Comparison of ENCODE assay signal across 17 cellular contexts in the genomic region with DNA sequence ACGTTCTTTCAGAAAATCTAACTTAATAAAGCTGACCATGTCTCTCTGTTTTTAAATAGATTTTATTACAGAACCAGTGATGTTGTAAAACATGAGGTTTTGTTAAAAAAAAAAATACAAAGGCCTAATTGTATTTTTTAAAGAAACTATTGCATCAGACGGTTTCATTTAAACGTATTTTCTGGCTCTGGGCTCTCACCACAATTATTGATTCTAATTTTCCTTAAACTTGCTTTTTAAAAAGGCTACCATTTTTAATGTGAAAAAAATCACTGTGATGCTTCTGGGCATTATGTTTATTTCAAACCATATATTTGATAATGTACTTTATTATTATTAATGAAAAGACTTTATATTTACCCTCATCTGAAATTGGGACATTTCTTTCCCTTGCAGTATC.
DNase-seq lines count a peak whose midpoint lies in the region; ATAC-seq, FAIRE-seq and TF ChIP-seq lines count a peak whose summit lies in the region.
"Had no signal": no experiment of that assay in that cellular context is flagged by ENCODE, and none has a peak within 500 bp of the region (broad histone marks: within the 10 kb centered on the region; RNA-seq: fewer than 3 reads in every experiment).

No MANE protein-coding gene starts in this region.

- intact Hi-C loops in PC-3 (cut with micrococcal nuclease): loop anchor here (10.0 kb wide), 1 partner anchor 628 kb away; no protein-coding TSS in a partner anchor

- H3K27ac ChIP-seq in PC-3 (ENCODE audit: low read length) (peak overlapping the region; percentile 78), upper lobe of left lung (no peak overlapping the region)
- H3K27ac ChIP-seq: A549, BLaER1, PC-9 had no signal

- H3K79me2 ChIP-seq in PC-3 (ENCODE audit: low read length): no peaks in the 10 kb centered on the region

- BruUV-seq in PC-3 (replicated peaks; lab: Mats Ljungman, UMichigan): TSS peak; percentile 41

- peak; percentile 89 for FAIRE-seq in endometrium (lab: Jason Lieb, UNC)
- FAIRE-seq: A549, GM12891 had no signal

- 88 to 92% methylated on average over 3 of the region's 3 CpGs for WGBS in upper lobe of left lung, 2 donors

- peaks cover 6% of the 10 kb centered on the region for H3K9me3 Mint-ChIP-seq in neural crest cell

- H3K27ac Mint-ChIP-seq in neural crest cell (ENCODE audit: unreplicated experiment): peak overlapping the region; percentile 57

- ATAC-seq in PC-3: no peak
- ATAC-seq in HG02938 (IDR thresholded peaks at IDR 0.05; ENCODE audit: unreplicated experiment): no peak
- ATAC-seq in upper lobe of left lung (ENCODE audit: low FRiP score in 2 of 2): no peak
- ATAC-seq: A549 had no signal

- H3F3A ChIP-seq in PC-3 (ENCODE audit: low read length, unreplicated experiment): peaks cover 6% of the 10 kb centered on the region

- H3K27me3 Mint-ChIP-seq in neural crest cell (ENCODE audit: low read depth): no peaks in the 10 kb centered on the region
- H3K27me3 Mint-ChIP-seq: CD4-positive, alpha-beta memory T cell had no signal

- peak; percentile 2 for DNase-seq in AG10803 (ENCODE audit: low read depth)
- no peak for DNase-seq in PC-3
- no peak for DNase-seq in neural crest cell (ENCODE audit: low read depth, low spot score)
- DNase-seq in Kasumi-1 (lab: John Stamatoyannopoulos, UW): no peak
- DNase-seq in NCI-H345 treated with DMSO at 0.1 percent for 48 hours (lab: John Stamatoyannopoulos, UW; ENCODE audit: unreplicated experiment): no peak
- DNase-seq in upper lobe of left lung: no peak
- DNase-seq: CD4-positive, alpha-beta memory T cell; Karpas-422; NCI-H1105; NCI-H2081; NCI-H526; PC-9 had no signal

- no peak overlapping the region for H3K4me3 Mint-ChIP-seq in neural crest cell
- H3K4me3 Mint-ChIP-seq: CD4-positive, alpha-beta memory T cell had no signal

- TF ChIP-seq POLR2A in upper lobe of left lung (IDR thresholded peaks at IDR 0.05): no peak

- CTCF ChIA-PET in PC-3 (lab: Charles Lee): interaction anchor here (0.6 to 1.0 kb wide), 2 partner anchors 10 to 81 kb away, joined by 3 read pairs; no protein-coding TSS in a partner anchor

- H3K4me1 Mint-ChIP-seq in neural crest cell: peaks cover 30% of the 10 kb centered on the region

- POLR2A ChIA-PET in PC-3 (lab: Charles Lee; ENCODE audit: unreplicated experiment): interaction anchor here (0.6 to 1.0 kb wide), 3 partner anchors 81 to 1073 kb away, joined by 3 to 11 read pairs (median 4); no protein-coding TSS in a partner anchor

- TF ChIP-seq CTCF in AG10803 (conservative IDR thresholded peaks at IDR 0.05; ENCODE audit: low read length): no peak
- no peak for TF ChIP-seq CTCF in PC-3 (conservative IDR thresholded peaks at IDR 0.05; ENCODE audit: low read depth, low read length)
- TF ChIP-seq CTCF in neural crest cell (conservative IDR thresholded peaks at IDR 0.05): no peak
- TF ChIP-seq CTCF in upper lobe of left lung (IDR thresholded peaks at IDR 0.05): no peak

- H2AFZ ChIP-seq in PC-3 (ENCODE audit: low read length): no peak overlapping the region
- H2AFZ ChIP-seq: PC-9 had no signal

- H4K20me1 ChIP-seq in PC-3 (ENCODE audit: low read length): no peaks in the 10 kb centered on the region
- H4K20me1 ChIP-seq: BLaER1 had no signal

- H3K9ac ChIP-seq in PC-3 (ENCODE audit: low read length): peak overlapping the region; percentile 60
- H3K9ac ChIP-seq: BLaER1 had no signal

- H3K36me3 Mint-ChIP-seq in neural crest cell (ENCODE audit: low read depth): no peaks in the 10 kb centered on the region

- H3K9me3 ChIP-seq in PC-3 (ENCODE audit: low read length): no peaks in the 10 kb centered on the region
- no peaks in the 10 kb centered on the region for H3K9me3 ChIP-seq in upper lobe of left lung
- H3K9me3 ChIP-seq: A549, BLaER1 had no signal

- H3K27me3 ChIP-seq in PC-3 (ENCODE audit: low read length) (no peaks in the 10 kb centered on the region), upper lobe of left lung (no peaks in the 10 kb centered on the region)
- H3K27me3 ChIP-seq: BLaER1 had no signal

- H3K4me3 ChIP-seq in AG10803 (ENCODE audit: low read length) (no peak overlapping the region), PC-3 (ENCODE audit: low read length) (no peak overlapping the region), upper lobe of left lung (no peak overlapping the region)
- H3K4me3 ChIP-seq: A549, BLaER1, PC-9 had no signal

- TF ChIP-seq EP300 in upper lobe of left lung (IDR thresholded peaks at IDR 0.05): no peak

- no peaks in the 10 kb centered on the region for H3K36me3 ChIP-seq in PC-3 (ENCODE audit: low read depth, low read length)
- H3K36me3 ChIP-seq in upper lobe of left lung: no peaks in the 10 kb centered on the region
- H3K36me3 ChIP-seq: BLaER1 had no signal

- peak overlapping the region; percentile 67; the same call in 1 of the 2 replicates for H3K4me2 ChIP-seq in PC-3 (ENCODE audit: low read length)
- H3K4me2 ChIP-seq: A549, BLaER1, PC-9 had no signal

- no peaks in the 10 kb centered on the region for H3K9me2 ChIP-seq in PC-3 (replicated peaks; ENCODE audit: low read length)

- H3K4me1 ChIP-seq in PC-3 (ENCODE audit: insufficient read depth, low read length): peaks cover 51% of the 10 kb centered on the region
- peaks cover 3 to 9% (median 6%) of the 10 kb centered on the region in 4 donors for H3K4me1 ChIP-seq in upper lobe of left lung
